8 cellular contexts compared by ENCODE assay signal in the genomic region with DNA sequence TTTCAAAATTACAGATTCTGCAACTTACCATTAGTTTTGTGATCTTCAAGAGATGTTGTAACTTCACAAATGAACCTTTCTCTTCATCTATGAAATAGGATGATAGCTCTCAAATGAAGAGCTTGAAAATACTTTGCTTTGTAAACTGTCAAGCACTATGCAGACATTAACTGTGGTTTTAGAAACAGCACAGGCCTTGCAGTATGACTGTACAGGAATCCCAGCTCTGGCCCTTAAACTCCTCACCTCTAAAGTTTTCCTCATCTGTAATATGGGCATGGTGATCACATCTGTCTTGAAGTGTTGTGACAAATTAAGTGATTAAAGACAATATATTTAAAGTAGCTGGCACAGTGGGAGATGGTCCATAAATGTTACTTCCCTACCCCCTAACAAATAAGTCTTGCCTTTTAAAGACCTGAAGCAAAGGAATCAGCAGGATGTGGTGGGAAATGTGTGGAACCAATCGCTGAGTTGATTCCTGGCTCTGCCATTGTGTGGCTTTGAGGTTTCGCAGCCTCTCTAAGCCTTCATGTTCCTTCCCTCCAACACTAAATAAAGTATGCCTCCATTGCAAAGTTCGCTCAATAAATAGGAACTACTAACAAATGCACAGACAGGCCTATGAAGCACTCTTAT. TPM values are rescaled to one million over a fixed set of nuclear protein-coding genes. Genes with fewer than 3 reads are reported as not detected.
DNase-seq lines count a peak whose midpoint lies in the region; ATAC-seq, FAIRE-seq and TF ChIP-seq lines count a peak whose summit lies in the region.

No MANE protein-coding gene starts in this region.

- no peak overlapping the region for H3K27ac ChIP-seq in H1 (ENCODE audit: low read depth, low read length)
- peak overlapping the region; percentile 92 to 97 (median 95) for H3K27ac ChIP-seq in gastrocnemius medialis

- intact Hi-C loops in gastrocnemius medialis (cut with DNase I; ENCODE audit: low total_unique reads): no loop called here

- H3K4me3 ChIP-seq in NT2/D1 (ENCODE audit: insufficient read length, low read depth) (peak overlapping the region; percentile 12), H1 (ENCODE audit: extremely low read depth in 1 of 4, insufficient read depth in 2 of 4, low read depth in 3 of 4, low read length in 4 of 4) (peak overlapping the region; percentile 24 to 69 (median 62); a peak in 5 of 8 replicates), gastrocnemius medialis (peak overlapping the region in 2 of 4 donors; percentile 58)

- H3K27me3 ChIP-seq in NT2/D1 (ENCODE audit: insufficient read depth, insufficient read length): no peaks in the 10 kb centered on the region
- peaks cover 0 to 6% (median 0%) of the 10 kb centered on the region in 4 experiments; a peak in 2 of 7 replicates for H3K27me3 ChIP-seq in H1 (replicated peaks in 1 of 4; ENCODE audit: control insufficient read depth in 3 of 4, extremely low read depth in 1 of 4, insufficient read depth in 3 of 4, low read length in 3 of 4)
- H3K27me3 ChIP-seq in gastrocnemius medialis: no peaks in the 10 kb centered on the region

- peak overlapping the region; percentile 21; the same call in 1 of the 2 replicates for H2BK12ac ChIP-seq in H1 (ENCODE audit: low read depth, low read length)

- H4K91ac ChIP-seq in H1 (replicated peaks; ENCODE audit: insufficient read length, low read length): peak overlapping the region; percentile 20

- H3K23ac ChIP-seq in H1 (ENCODE audit: insufficient read length): no peak overlapping the region

- H3K9ac ChIP-seq in NT2/D1 (ENCODE audit: insufficient read length, low read depth) (peak overlapping the region; percentile 1), H1 (replicated peaks in 1 of 4; ENCODE audit: extremely low read depth in 1 of 4, low read depth in 3 of 4, low read length in 3 of 4) (0 out of 7 replicates have a peak overlapping the region, but pooled peaks of 1 of the 4 experiments have one; percentile 14)

- H3K4me2 ChIP-seq in H1 (ENCODE audit: insufficient read depth in 1 of 2, low read depth in 2 of 2, low read length in 2 of 2): peak overlapping the region; percentile 73

- H2AFZ ChIP-seq in H1 (ENCODE audit: low read length): peak overlapping the region; percentile 83; the same call in 1 of the 2 replicates

- CTCF ChIA-PET in H1 (lab: Charles Lee; ENCODE audit: partially characterized antibody): interaction anchor here (0.6 to 4.4 kb wide), 15 partner anchors 9 to 575 kb away, joined by 3 to 20 read pairs (median 3); a partner anchor contains a TSS

- no peak overlapping the region for H3K14ac ChIP-seq in H1 (ENCODE audit: insufficient read length)

- no peaks in the 10 kb centered on the region for H3K36me3 ChIP-seq in NT2/D1 (ENCODE audit: insufficient read depth, insufficient read length, low read length)
- H3K36me3 ChIP-seq in H1 (ENCODE audit: control insufficient read depth in 2 of 4, insufficient read depth in 4 of 4, low read length in 3 of 4): no peaks in the 10 kb centered on the region
- no peaks in the 10 kb centered on the region for H3K36me3 ChIP-seq in gastrocnemius medialis

- no peaks in the 10 kb centered on the region for H4K20me1 ChIP-seq in H1 (replicated peaks in 1 of 2; ENCODE audit: control insufficient read depth in 1 of 2, insufficient read depth in 2 of 2, low read length in 2 of 2)

- in situ Hi-C loops in gastrocnemius medialis (cut with MboI; ENCODE audit: low sequenced_read_pairs in 4 of 4) (no loop called here), ACHN (cut with HindIII; ENCODE audit: low pct_ligation_motif_present, low pct_unique_long_range_greater_than_20kb, low sequenced_read_pairs) (no loop called here)

- no peak for TF ChIP-seq CTCF in H1 (IDR thresholded peaks at IDR 0.05; ENCODE audit: control extremely low read depth in 1 of 3, insufficient read depth in 1 of 3, low read depth in 1 of 3, low read length in 3 of 3)
- no peak for TF ChIP-seq CTCF in gastrocnemius medialis (IDR thresholded peaks at IDR 0.05 in 4 of 5, conservative IDR thresholded peaks at IDR 0.05 in 1 of 5)

- H2BK20ac ChIP-seq in H1 (ENCODE audit: low read length): no peak overlapping the region

- DNase-seq in NT2/D1 (ENCODE audit: low read depth, low spot score): no peak
- no peak for DNase-seq in H1 (ENCODE audit: low read depth in 1 of 2, low spot score in 2 of 2)
- DNase-seq in gastrocnemius medialis: no peak
- no peak for DNase-seq in ACHN
- DNase-seq in globus pallidus (ENCODE audit: low spot score): no peak
- DNase-seq in NCI-H748 treated with DMSO at 0.1 percent for 48 hours (lab: John Stamatoyannopoulos, UW): no peak

- POLR2A ChIA-PET in H1 (lab: Charles Lee; ENCODE audit: partially characterized antibody): interaction anchor here (0.8 to 4.6 kb wide), 20 partner anchors 9 to 277 kb away, joined by 3 to 61 read pairs (median 6); a partner anchor contains a TSS

- no peak overlapping the region for H3K56ac ChIP-seq in H1 (replicated peaks; ENCODE audit: insufficient read length, low read depth, low read length)

- no peaks in the 10 kb centered on the region for H3K79me1 ChIP-seq in H1 (ENCODE audit: low read depth, low read length)

- no peak overlapping the region for H2AK5ac ChIP-seq in H1 (ENCODE audit: low read depth, low read length)

- 0 out of 2 replicates have a peak overlapping the region, but pooled peaks have one; percentile 7 for H2BK15ac ChIP-seq in H1 (ENCODE audit: low read length)

- no peak overlapping the region for H4K8ac ChIP-seq in H1 (ENCODE audit: extremely low read depth, insufficient read depth, low read length)

- H3K23me2 ChIP-seq in H1 (ENCODE audit: low read depth, low read length): peaks cover 4% of the 10 kb centered on the region; the same call in 1 of the 2 replicates

- 46% methylated on average over 3 of the region's 3 CpGs; no CpG with 5 or more reads in 1 of the 2 experiments for WGBS in H1 (ENCODE audit: extremely low coverage in 1 of 2, insufficient coverage in 1 of 2, insufficient read length in 1 of 2, insufficient replicate concordance in 2 of 2, low coverage in 1 of 2, low lambda C conversion rate in 2 of 2, missing lambda C conversion rate in 1 of 2), 2 experiments

- no peaks in the 10 kb centered on the region for H3K9me3 ChIP-seq in NT2/D1 (ENCODE audit: insufficient read depth, low read length)
- H3K9me3 ChIP-seq in H1 (ENCODE audit: insufficient read depth in 2 of 2, low read depth in 1 of 2, low read length in 1 of 2): no peaks in the 10 kb centered on the region; a peak in 1 of 4 replicates
- no peaks in the 10 kb centered on the region for H3K9me3 ChIP-seq in gastrocnemius medialis

- ATAC-seq in GM18498 (IDR thresholded peaks at IDR 0.05; ENCODE audit: unreplicated experiment) (peak; percentile 13), gastrocnemius medialis (no peak), HG03521 (IDR thresholded peaks at IDR 0.05; ENCODE audit: unreplicated experiment) (no peak)

- peaks cover 14% of the 10 kb centered on the region for H3K4me1 ChIP-seq in NT2/D1 (ENCODE audit: insufficient read depth, insufficient read length)
- peaks cover 4 to 16% (median 5%) of the 10 kb centered on the region in 4 experiments for H3K4me1 ChIP-seq in H1 (replicated peaks in 1 of 4; ENCODE audit: control insufficient read depth in 3 of 4, insufficient read depth in 4 of 4, low read length in 3 of 4)
- H3K4me1 ChIP-seq in gastrocnemius medialis: peaks cover 19 to 20% of the 10 kb centered on the region in 2 donors

- peak overlapping the region; percentile 88 for H4K5ac ChIP-seq in H1 (ENCODE audit: insufficient read length, low read depth, low read length)

- no peak overlapping the region for H2BK120ac ChIP-seq in H1 (replicated peaks; ENCODE audit: low read depth, low read length)

- no peak for FAIRE-seq in H1 (lab: Jason Lieb, UNC)

- TF ChIP-seq RAD21 in H1 (IDR thresholded peaks at IDR 0.05 in 1 of 2, conservative IDR thresholded peaks at IDR 0.05 in 1 of 2; ENCODE audit: low read depth in 2 of 2, low read length in 2 of 2): no peak

- TF ChIP-seq POLR2A in H1 (IDR thresholded peaks at IDR 0.05; ENCODE audit: control extremely low read depth in 1 of 2, low read depth in 2 of 2, low read length in 2 of 2): no peak
- no peak for TF ChIP-seq POLR2A in gastrocnemius medialis (IDR thresholded peaks at IDR 0.05)

- no peak overlapping the region; the same call in 1 of the 2 replicates for H3K18ac ChIP-seq in H1 (ENCODE audit: extremely low read depth, low read length)

- no peaks in the 10 kb centered on the region for H3K79me2 ChIP-seq in H1 (ENCODE audit: control insufficient read depth in 1 of 2, insufficient read depth in 2 of 2, low read length in 2 of 2)

- no peak for TF ChIP-seq EP300 in H1 (IDR thresholded peaks at IDR 0.05; ENCODE audit: borderline replicate concordance in 1 of 2, low read depth in 2 of 2, low read length in 2 of 2)

- peak overlapping the region; percentile 64 for H2BK5ac ChIP-seq in H1 (ENCODE audit: low read depth, low read length)

- H3K4ac ChIP-seq in H1 (replicated peaks; ENCODE audit: insufficient read length, low read depth, low read length): peak overlapping the region; percentile 42

TF ChIP-seq in H1, 55 proteins besides CTCF, POLR2A, EP300 and RAD21 (continues in another document):
- TF ChIP-seq CHD1 (IDR thresholded peaks at IDR 0.05; ENCODE audit: low read depth, low read length) (no peak), YY1 (IDR thresholded peaks at IDR 0.05; ENCODE audit: low read depth, low read length) (no peak), BRCA1 (IDR thresholded peaks at IDR 0.05; ENCODE audit: low read depth, low read length) (no peak), RBBP5 (IDR thresholded peaks at IDR 0.05; ENCODE audit: borderline replicate concordance, low read depth, low read length) (no peak), POLR2AphosphoS5 (IDR thresholded peaks at IDR 0.05; ENCODE audit: low read depth, low read length) (no peak)
- TF ChIP-seq, protein P1, sequence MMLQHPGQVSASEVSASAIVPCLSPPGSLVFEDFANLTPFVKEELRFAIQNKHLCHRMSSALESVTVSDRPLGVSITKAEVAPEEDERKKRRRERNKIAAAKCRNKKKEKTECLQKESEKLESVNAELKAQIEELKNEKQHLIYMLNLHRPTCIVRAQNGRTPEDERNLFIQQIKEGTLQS (IDR thresholded peaks at IDR 0.05; ENCODE audit: insufficient read depth, low read depth, low read length): no peak

RNA-seq across cellular contexts. Expression of a gene that starts 5.5 kb away (rescaled TPM):
- 167 and 214 TPM in 2 replicates for total RNA-seq in H1 (2021; fragmentation: NEBNext Ultra II Directional; extraction: Animal tissue kit (Norgen Biotek cat#: 25700))
- 39.1 and 87.4 TPM in 2 replicates for polyA plus RNA-seq in H1 (2011; rRNA removed)
- polyA plus RNA-seq in H1 (2011; cell fraction: cytosol; rRNA removed): 92.5 TPM
- polyA plus RNA-seq in H1 (2011; cell fraction: nucleus; rRNA removed): 67.4 TPM
- polyA plus RNA-seq in H1 (2012, experiment 1 of 2): 138 to 236 TPM (median 166 TPM) in 4 replicates
- 38.0 TPM for polyA plus RNA-seq in H1 (2012, experiment 2 of 2)
- polyA plus RNA-seq in H1 (2013, experiment 1 of 2): 296 TPM
- 306 TPM for polyA plus RNA-seq in H1 (2013, experiment 2 of 2)
- polyA minus RNA-seq in H1 (2011; rRNA and poly(A)+ RNA removed): 197 and 236 TPM in 2 replicates
- 146 TPM for polyA minus RNA-seq in H1 (2011; cell fraction: cytosol; rRNA and poly(A)+ RNA removed)
- 133 TPM for polyA minus RNA-seq in H1 (2011; cell fraction: nucleus; rRNA and poly(A)+ RNA removed)
- 100 to 1,000 TPM; 294 to 522 (median 353) TPM for total RNA-seq in gastrocnemius medialis
